Comparison of ENCODE assay signal across 9 cellular contexts in genomic region chr1:210598135-210598652, GRCh38.
A peak's percentile ranks its signal among the peaks of the same experiment; 100 is the strongest.
DNase-seq lines count a peak whose midpoint lies in the region; ATAC-seq, FAIRE-seq and TF ChIP-seq lines count a peak whose summit lies in the region.
"Had no signal": no experiment of that assay in that cellular context is flagged by ENCODE, and none has a peak within 500 bp of the region (broad histone marks: within the 10 kb centered on the region; RNA-seq: fewer than 3 reads in every experiment).

No MANE protein-coding gene starts in this region.

- H2AK5ac ChIP-seq in mesenchymal stem cell (ENCODE audit: low read length, severe bottlenecking): peak overlapping the region; percentile 74

- H3K9ac ChIP-seq in BLaER1 treated with 17β-estradiol and CSF1 and Interleukin-3, amounts not matched to agents 10 nM and 100 nM: peak overlapping the region in 2 of 11 experiments; percentile 9 to 16; a peak in 2 of 22 replicates
- H3K9ac ChIP-seq in GM12878 (ENCODE audit: control insufficient read depth, insufficient read depth, low read length): no peak overlapping the region
- peak overlapping the region; percentile 85 for H3K9ac ChIP-seq in mesenchymal stem cell (ENCODE audit: low read length)

- no peak overlapping the region for H4K91ac ChIP-seq in mesenchymal stem cell (ENCODE audit: low read length)

- H3K9me3 Mint-ChIP-seq in CD4-positive, alpha-beta T cell: no peaks in the 10 kb centered on the region

- H2BK120ac ChIP-seq in mesenchymal stem cell (ENCODE audit: low read depth, low read length): peak overlapping the region; percentile 89

- WGBS in GM12878 (ENCODE audit: insufficient coverage, insufficient replicate concordance, low lambda C conversion rate, missing lambda C conversion rate): 13% methylated on average over 3 of the region's 3 CpGs
- WGBS in mesenchymal stem cell: 0% methylated on average over 2 of the region's 3 CpGs

- peak overlapping the region in 1 of 2 experiments; percentile 75 for H3K4ac ChIP-seq in mesenchymal stem cell (ENCODE audit: low read depth in 1 of 2, low read length in 2 of 2)

- peak overlapping the region in 6 of 11 experiments; percentile 9 to 74 (median 52); a peak in 9 of 22 replicates for H3K27ac ChIP-seq in BLaER1 treated with 17β-estradiol and CSF1 and Interleukin-3, amounts not matched to agents 10 nM and 100 nM
- H3K27ac ChIP-seq in GM12878 (ENCODE audit: control insufficient read depth, insufficient read depth) (no peak overlapping the region), mesenchymal stem cell (ENCODE audit: low read length, poor library complexity, severe bottlenecking) (peak overlapping the region; percentile 97)
- H3K27ac ChIP-seq in CD4-positive, alpha-beta T cell (ENCODE audit: low read depth, low read length): no peak overlapping the region

- no peak overlapping the region for H3K4me3 Mint-ChIP-seq in CD4-positive, alpha-beta T cell

- H3K18ac ChIP-seq in mesenchymal stem cell (ENCODE audit: low read depth in 1 of 2, low read length in 2 of 2): peak overlapping the region in 1 of 2 experiments; percentile 98

- no peak for TF ChIP-seq RAD21 in GM12878 (IDR thresholded peaks at IDR 0.05; ENCODE audit: insufficient read depth, low read depth, low read length)

- H3K4me1 ChIP-seq in BLaER1 treated with 17β-estradiol and CSF1 and Interleukin-3, amounts not matched to agents 10 nM and 100 nM: peaks cover 0 to 19% (median 5%) of the 10 kb centered on the region in 10 experiments; a peak in 10 of 20 replicates
- H3K4me1 ChIP-seq in GM12878 (ENCODE audit: control insufficient read depth, insufficient read depth, low read length) (no peaks in the 10 kb centered on the region; the same call in 1 of the 2 replicates), mesenchymal stem cell (ENCODE audit: control insufficient read depth, insufficient read depth, low read depth, low read length) (peaks cover 15% of the 10 kb centered on the region)

- H3K27me3 Mint-ChIP-seq in CD4-positive, alpha-beta T cell: no peaks in the 10 kb centered on the region

- CTCF ChIA-PET in GM12878 (lab: Yijun Ruan, JAX): interaction anchor here (2.3 kb wide), 1 partner anchor 11 kb away, joined by 8 read pairs; no protein-coding TSS in a partner anchor
- CTCF ChIA-PET in CD4-positive, alpha-beta T cell (lab: Charles Lee): no interaction called here

- TF ChIP-seq CTCF in GM12878 (IDR thresholded peaks at IDR 0.05 in 2 of 3, conservative IDR thresholded peaks at IDR 0.05 in 1 of 3; ENCODE audit: control insufficient read depth in 2 of 3, extremely low read depth in 1 of 3, insufficient read depth in 1 of 3, low read depth in 3 of 3, low read length in 3 of 3): no peak
- no peak for TF ChIP-seq CTCF in CD4-positive, alpha-beta T cell (IDR thresholded peaks at IDR 0.05)

- TF ChIP-seq POLR2A in GM12878 (IDR thresholded peaks at IDR 0.05; ENCODE audit: low read depth, low read length): no peak

- H3K79me2 ChIP-seq in GM12878 (ENCODE audit: control insufficient read depth, insufficient read depth, low read length): no peaks in the 10 kb centered on the region

- in situ Hi-C loops in GM12878 (cut with MboI): loop anchor here (25.0 kb wide), 1 partner anchor 339 kb away; no protein-coding TSS in a partner anchor

- peak; percentile 13 for ATAC-seq in HG03565 (IDR thresholded peaks at IDR 0.05; ENCODE audit: unreplicated experiment)
- peak; percentile 21; the same call in 1 of the 3 replicates for ATAC-seq in GM12878
- no peak for ATAC-seq in CD4-positive, alpha-beta T cell (ENCODE audit: poor library complexity)
- ATAC-seq in GM18867 (IDR thresholded peaks at IDR 0.05; ENCODE audit: unreplicated experiment): no peak

- H3K9me3 ChIP-seq in BLaER1 treated with 17β-estradiol and CSF1 and Interleukin-3, amounts not matched to agents 10 nM and 100 nM (replicated peaks in 1 of 11): no peaks in the 10 kb centered on the region
- H3K9me3 ChIP-seq in GM12878 (replicated peaks; ENCODE audit: control insufficient read depth, insufficient read depth, low read length) (no peaks in the 10 kb centered on the region), mesenchymal stem cell (ENCODE audit: control insufficient read depth, low read length) (no peaks in the 10 kb centered on the region)
- H3K9me3 ChIP-seq in CD4-positive, alpha-beta T cell (ENCODE audit: control insufficient read depth, low read length): no peaks in the 10 kb centered on the region

- H3K36me3 Mint-ChIP-seq in CD4-positive, alpha-beta T cell (ENCODE audit: low read depth): no peaks in the 10 kb centered on the region

- H2AFZ ChIP-seq in GM12878 (ENCODE audit: control insufficient read depth, low read depth, low read length): no peak overlapping the region
- no peak overlapping the region for H2AFZ ChIP-seq in mesenchymal stem cell (ENCODE audit: low read depth, low read length)

- no peaks in the 10 kb centered on the region for H3K36me3 ChIP-seq in BLaER1 treated with 17β-estradiol and CSF1 and Interleukin-3, amounts not matched to agents 10 nM and 100 nM
- no peaks in the 10 kb centered on the region for H3K36me3 ChIP-seq in GM12878 (ENCODE audit: control insufficient read depth in 2 of 2, insufficient read depth in 2 of 2, low read length in 1 of 2)
- H3K36me3 ChIP-seq in mesenchymal stem cell (ENCODE audit: control insufficient read depth in 1 of 2, insufficient read depth in 2 of 2, low read depth in 1 of 2, low read length in 2 of 2): no peaks in the 10 kb centered on the region

- POLR2A ChIA-PET in GM12878 (lab: Charles Lee): interaction anchor here (0.6 kb wide), 1 partner anchor 190 kb away, joined by 6 read pairs; no protein-coding TSS in a partner anchor
- POLR2A ChIA-PET in CD4-positive, alpha-beta T cell (lab: Charles Lee): no interaction called here

- RAD21 ChIA-PET in GM12878 (lab: Charles Lee; ENCODE audit: unreplicated experiment): no interaction called here

- peak overlapping the region in 1 of 2 experiments; percentile 40 for H2BK12ac ChIP-seq in mesenchymal stem cell (ENCODE audit: low read length in 2 of 2)

- no peak overlapping the region for H3K23ac ChIP-seq in mesenchymal stem cell (ENCODE audit: low read length in 2 of 2)

- peak overlapping the region in 5 of 11 experiments; percentile 15 to 65 (median 54); a peak in 9 of 22 replicates for H3K4me2 ChIP-seq in BLaER1 treated with 17β-estradiol and CSF1 and Interleukin-3, amounts not matched to agents 10 nM and 100 nM
- H3K4me2 ChIP-seq in GM12878 (ENCODE audit: control insufficient read depth, insufficient read depth): no peak overlapping the region
- H3K4me2 ChIP-seq in mesenchymal stem cell (ENCODE audit: low read length, poor library complexity, severe bottlenecking): peak overlapping the region; percentile 19

- no TSS peak for BruUV-seq in GM12878 (replicated peaks; lab: Mats Ljungman, UMichigan)

- no peaks in the 10 kb centered on the region for H3K27me3 ChIP-seq in BLaER1 treated with 17β-estradiol and CSF1 and Interleukin-3, amounts not matched to agents 10 nM and 100 nM
- H3K27me3 ChIP-seq in GM12878 (replicated peaks in 1 of 2; ENCODE audit: control insufficient read depth in 2 of 2, insufficient read depth in 2 of 2, low read length in 1 of 2) (no peaks in the 10 kb centered on the region), mesenchymal stem cell (ENCODE audit: control insufficient read depth in 1 of 2, insufficient read depth in 1 of 2, low read length in 2 of 2) (no peaks in the 10 kb centered on the region)
- no peaks in the 10 kb centered on the region for H3K27me3 ChIP-seq in CD4-positive, alpha-beta T cell (ENCODE audit: control insufficient read depth, insufficient read depth, low read length)

- peak overlapping the region; percentile 2 for H4K8ac ChIP-seq in mesenchymal stem cell (ENCODE audit: low read length)

- H2BK5ac ChIP-seq in mesenchymal stem cell (ENCODE audit: low read depth, low read length, poor library complexity, severe bottlenecking): peak overlapping the region; percentile 80

- no peaks in the 10 kb centered on the region; a peak in 1 of 22 replicates for H4K20me1 ChIP-seq in BLaER1 treated with 17β-estradiol and CSF1 and Interleukin-3, amounts not matched to agents 10 nM and 100 nM
- H4K20me1 ChIP-seq in GM12878 (ENCODE audit: control insufficient read depth, insufficient read depth): no peaks in the 10 kb centered on the region

- FAIRE-seq in GM12878 (lab: Jason Lieb, UNC): no peak

- SMC1A ChIA-PET in GM12878 (lab: Charles Lee; ENCODE audit: uncharacterized antibody, unreplicated experiment): interaction anchor here (0.6 to 1.5 kb wide), 2 partner anchors 16 to 351 kb away, joined by 3 to 4 read pairs; no protein-coding TSS in a partner anchor

- intact Hi-C loops in GM12878 (cut with micrococcal nuclease; ENCODE audit: unreplicated experiment): no loop called here
- intact Hi-C loops in CD4-positive, alpha-beta T cell (cut with DNase I, micrococcal nuclease): no loop called here

- no peak for DNase-seq in GM12878 (ENCODE audit: low read depth, low spot score)
- DNase-seq in mesenchymal stem cell: peak; percentile 97
- no peak for DNase-seq in DMS79 (lab: John Stamatoyannopoulos, UW)
- no peak for DNase-seq in NCI-H69 (lab: John Stamatoyannopoulos, UW)
- no peak for DNase-seq in CD4-positive, alpha-beta T cell

- no peak overlapping the region for H3K14ac ChIP-seq in mesenchymal stem cell (ENCODE audit: low read length in 2 of 2)

- peak overlapping the region; percentile 19 for H2BK15ac ChIP-seq in mesenchymal stem cell (ENCODE audit: low read depth, poor library complexity, severe bottlenecking)

- TF ChIP-seq EP300 in GM12878 (IDR thresholded peaks at IDR 0.05; ENCODE audit: borderline replicate concordance in 1 of 2, control insufficient read depth in 1 of 2, low read depth in 2 of 2, low read length in 2 of 2): no peak

- no peak overlapping the region for H3K27ac Mint-ChIP-seq in CD4-positive, alpha-beta T cell

- H3K79me1 ChIP-seq in mesenchymal stem cell (replicated peaks; ENCODE audit: low read length, poor library complexity, severe bottlenecking): peaks cover 3% of the 10 kb centered on the region

- H3K4me3 ChIP-seq in BLaER1 treated with 17β-estradiol and CSF1 and Interleukin-3, amounts not matched to agents 10 nM and 100 nM: no peak overlapping the region
- no peak overlapping the region for H3K4me3 ChIP-seq in GM12878
- peak overlapping the region in 1 of 2 experiments; percentile 5 for H3K4me3 ChIP-seq in mesenchymal stem cell (ENCODE audit: insufficient read depth in 1 of 2, low read depth in 1 of 2, low read length in 2 of 2)
- H3K4me3 ChIP-seq: skin epidermis had no signal

- no peaks in the 10 kb centered on the region for H3K4me1 Mint-ChIP-seq in CD4-positive, alpha-beta T cell (ENCODE audit: low read depth)

TF ChIP-seq in GM12878, 131 proteins besides CTCF, POLR2A, EP300 and RAD21 (continues in another document):
- peak; percentile 44; the same call in 1 of the 2 replicates for TF ChIP-seq RAD51 (IDR thresholded peaks at IDR 0.05)
- no peak for TF ChIP-seq ZZZ3 (IDR thresholded peaks at IDR 0.05; ENCODE audit: control insufficient read depth, insufficient read length, low read depth)

Comparison
In these comparisons a context has a peak if more than half of its experiments do, and no peak if none do; other contexts are left out.
1. H3K27ac ChIP-seq: peak in BLaER1 treated with 17β-estradiol and CSF1 and Interleukin-3, amounts not matched to agents 10 nM and 100 nM (6 of 11) and mesenchymal stem cell (single experiment); none in GM12878 (single experiment) and CD4-positive, alpha-beta T cell (single experiment).
2. ATAC-seq: peak in HG03565 (single experiment) and GM12878 (single experiment); none in CD4-positive, alpha-beta T cell (single experiment) and GM18867 (single experiment).